ENCODE assay signal across 8 cellular contexts in genomic region chr2:105545731-105546622, GRCh38.
DNase-seq lines count a peak whose midpoint lies in the region; ATAC-seq and TF ChIP-seq lines count a peak whose summit lies in the region.

No MANE protein-coding gene starts in this region.

- H3K27ac Mint-ChIP-seq in CD14-positive monocyte (no peak overlapping the region), immature natural killer cell (no peak overlapping the region)
- H3K27ac Mint-ChIP-seq in stimulated activated memory B cell treated with anti-CD40 and anti-IgM and Interleukin-4, amounts not matched to agents 10 μg/mL and 1 μg/mL and 100 μg/mL, for 72 hours: no peak overlapping the region

- peak; percentile 61 for ATAC-seq in GM21526 (IDR thresholded peaks at IDR 0.05; ENCODE audit: low FRiP score, unreplicated experiment)
- ATAC-seq in stimulated activated memory B cell treated with anti-CD40 and anti-IgM and Interleukin-4, amounts not matched to agents 10 μg/mL and 1 μg/mL and 100 μg/mL, for 72 hours: no peak

- no peak for DNase-seq in CD14-positive monocyte (ENCODE audit: low spot score)
- peak; percentile 1 for DNase-seq in NCI-H146 treated with DMSO at 0.1 percent for 48 hours (lab: John Stamatoyannopoulos, UW; ENCODE audit: unreplicated experiment)
- DNase-seq in T-helper 9 cell: peak; percentile 61
- DNase-seq in astrocyte of the hippocampus (ENCODE audit: low read depth, low spot score): peak; percentile 81
- peak; percentile 25 to 42 (median 40) for DNase-seq in immature natural killer cell
- DNase-seq in stimulated activated CD4-positive, alpha-beta T cell treated with anti-CD3 and anti-CD28 coated beads, Interleukin-1b, Interleukin-23, amount 100 ng/mL, for 24 hours (ENCODE audit: low read depth in 4 of 4, low spot score in 1 of 4): peak; percentile 33 to 55 (median 46)

- peaks cover 0 to 4% (median 2%) of the 10 kb centered on the region in 3 donors for H3K27me3 Mint-ChIP-seq in CD14-positive monocyte (ENCODE audit: low read depth in 3 of 3)
- peaks cover 2 to 6% (median 3%) of the 10 kb centered on the region in 3 donors for H3K27me3 Mint-ChIP-seq in immature natural killer cell (ENCODE audit: low read depth in 3 of 3)
- H3K27me3 Mint-ChIP-seq in stimulated activated memory B cell treated with anti-CD40 and anti-IgM and Interleukin-4, amounts not matched to agents 10 μg/mL and 1 μg/mL and 100 μg/mL, for 72 hours: peaks cover 28% of the 10 kb centered on the region

- peaks cover 2% of the 10 kb centered on the region for H3K4me1 Mint-ChIP-seq in CD14-positive monocyte
- peaks cover 0 to 1% of the 10 kb centered on the region in 2 donors for H3K4me1 Mint-ChIP-seq in immature natural killer cell
- H3K4me1 Mint-ChIP-seq in stimulated activated memory B cell treated with anti-CD40 and anti-IgM and Interleukin-4, amounts not matched to agents 10 μg/mL and 1 μg/mL and 100 μg/mL, for 72 hours: peaks cover 6% of the 10 kb centered on the region

- H3K36me3 Mint-ChIP-seq in CD14-positive monocyte: no peaks in the 10 kb centered on the region
- no peaks in the 10 kb centered on the region for H3K36me3 Mint-ChIP-seq in immature natural killer cell
- no peaks in the 10 kb centered on the region for H3K36me3 Mint-ChIP-seq in stimulated activated memory B cell treated with anti-CD40 and anti-IgM and Interleukin-4, amounts not matched to agents 10 μg/mL and 1 μg/mL and 100 μg/mL, for 72 hours

- peak; percentile 85 for TF ChIP-seq CTCF in CD14-positive monocyte (IDR thresholded peaks at IDR 0.05)

- H3K9me3 Mint-ChIP-seq in CD14-positive monocyte: peaks cover 0 to 3% (median 0%) of the 10 kb centered on the region in 7 donors
- H3K9me3 Mint-ChIP-seq in immature natural killer cell: no peaks in the 10 kb centered on the region
- H3K9me3 Mint-ChIP-seq in stimulated activated memory B cell treated with anti-CD40 and anti-IgM and Interleukin-4, amounts not matched to agents 10 μg/mL and 1 μg/mL and 100 μg/mL, for 72 hours: no peaks in the 10 kb centered on the region

- H3K4me3 Mint-ChIP-seq in CD14-positive monocyte (peak overlapping the region in 1 of 2 donors; percentile 18), immature natural killer cell (no peak overlapping the region)
- no peak overlapping the region for H3K4me3 Mint-ChIP-seq in stimulated activated memory B cell treated with anti-CD40 and anti-IgM and Interleukin-4, amounts not matched to agents 10 μg/mL and 1 μg/mL and 100 μg/mL, for 72 hours

- intact Hi-C loops in CD14-positive monocyte (cut with micrococcal nuclease): loop anchor here in 1 of 2 donors (10.0 kb wide), 1 partner anchor 171 kb away; no protein-coding TSS in a partner anchor
